15 cellular contexts compared by ENCODE assay signal in the genomic region with DNA sequence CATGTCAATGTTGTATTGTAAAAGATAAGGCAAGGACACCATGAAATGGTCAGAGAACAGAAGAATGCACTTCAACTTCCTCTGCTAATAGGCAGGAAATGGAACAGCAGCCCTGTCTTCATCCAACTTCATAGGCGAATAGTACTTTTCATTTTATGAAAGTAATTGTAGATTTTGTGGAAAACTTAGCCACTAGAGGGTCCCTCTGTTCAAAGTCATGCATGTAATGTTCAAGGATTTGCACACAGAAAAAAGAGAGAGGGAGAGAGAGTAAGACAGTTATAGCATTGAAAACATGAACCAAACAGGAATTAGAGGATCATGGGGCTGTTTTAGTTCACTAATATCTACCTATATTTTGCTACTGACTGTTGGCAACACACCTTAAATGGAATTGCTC.
"Had no signal": no experiment of that assay in that cellular context is flagged by ENCODE, and none has a peak within 500 bp of the region (broad histone marks: within the 10 kb centered on the region; RNA-seq: fewer than 3 reads in every experiment).

No MANE protein-coding gene starts in this region.

- H3K9me3 ChIP-seq: adrenal gland, esophagus squamous epithelium, neutrophil, tibial artery had no signal

- H3K27me3 ChIP-seq: adrenal gland, esophagus squamous epithelium, neutrophil, tibial artery had no signal

- H3K4me3 ChIP-seq: adrenal gland, coronary artery, esophagus squamous epithelium, skin epidermis, tibial artery had no signal

- H3K27ac Mint-ChIP-seq: T-cell had no signal

- DNase-seq: activated naive CD4-positive, alpha-beta T cell treated with anti-CD3 and anti-CD28 coated beads, Interleukin-2, amount 50 U/mL, for 16 hours; adrenal gland; effector CD4-positive, alpha-beta T cell; esophagus squamous epithelium; head of caudate nucleus; midbrain; stimulated activated CD4-positive, alpha-beta T cell treated with anti-CD3 and anti-CD28 coated beads, Interleukin-4, amount 100 ng/mL, for 24 hours; stimulated activated naive CD4-positive, alpha-beta T cell; T-cell; T-helper 9 cell; tibial artery had no signal

- H3K4me1 ChIP-seq: adrenal gland, esophagus squamous epithelium, tibial artery had no signal

- H3K36me3 Mint-ChIP-seq: T-cell had no signal

- H3K4me1 Mint-ChIP-seq: T-cell had no signal

- H3K36me3 ChIP-seq: adrenal gland, esophagus squamous epithelium, neutrophil, tibial artery had no signal

- H3K4me3 Mint-ChIP-seq: T-cell had no signal

- ATAC-seq: activated CD4-positive, CD25-positive, alpha-beta regulatory T cell treated with anti-CD3 and anti-CD28 coated beads, Interleukin-2, amount 50 U/mL, for 24 hours; T-cell had no signal

- H3K27ac ChIP-seq: adrenal gland, coronary artery, esophagus squamous epithelium, neutrophil, tibial artery had no signal

- H3K27me3 Mint-ChIP-seq: T-cell had no signal
